1 cellular context compared by ENCODE assay signal in the genomic region with DNA sequence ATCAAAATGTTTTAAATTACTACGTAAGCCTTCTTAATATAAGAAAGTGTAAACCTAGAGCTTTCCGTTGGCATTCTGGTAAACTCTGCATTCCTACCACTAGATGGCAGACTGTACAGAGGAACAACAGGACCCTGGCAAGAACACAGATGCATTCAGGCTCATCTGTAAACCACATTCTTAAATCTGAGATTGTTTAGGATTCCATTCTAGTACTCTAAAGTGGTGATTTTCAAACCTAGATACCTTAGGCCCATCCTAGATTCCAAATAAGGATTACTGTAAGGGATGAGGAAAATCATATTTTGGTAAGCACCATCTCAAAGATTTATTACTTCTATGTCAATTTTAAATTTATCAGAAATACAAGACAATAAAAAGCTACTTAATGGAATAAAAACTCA.
TF ChIP-seq lines count a peak whose summit lies in the region.

No MANE protein-coding gene starts in this region.

TF ChIP-seq in K562, 482 proteins besides CTCF, POLR2A, EP300 and RAD21 (continued from another document and continues in another):
- TF ChIP-seq, protein P1, sequence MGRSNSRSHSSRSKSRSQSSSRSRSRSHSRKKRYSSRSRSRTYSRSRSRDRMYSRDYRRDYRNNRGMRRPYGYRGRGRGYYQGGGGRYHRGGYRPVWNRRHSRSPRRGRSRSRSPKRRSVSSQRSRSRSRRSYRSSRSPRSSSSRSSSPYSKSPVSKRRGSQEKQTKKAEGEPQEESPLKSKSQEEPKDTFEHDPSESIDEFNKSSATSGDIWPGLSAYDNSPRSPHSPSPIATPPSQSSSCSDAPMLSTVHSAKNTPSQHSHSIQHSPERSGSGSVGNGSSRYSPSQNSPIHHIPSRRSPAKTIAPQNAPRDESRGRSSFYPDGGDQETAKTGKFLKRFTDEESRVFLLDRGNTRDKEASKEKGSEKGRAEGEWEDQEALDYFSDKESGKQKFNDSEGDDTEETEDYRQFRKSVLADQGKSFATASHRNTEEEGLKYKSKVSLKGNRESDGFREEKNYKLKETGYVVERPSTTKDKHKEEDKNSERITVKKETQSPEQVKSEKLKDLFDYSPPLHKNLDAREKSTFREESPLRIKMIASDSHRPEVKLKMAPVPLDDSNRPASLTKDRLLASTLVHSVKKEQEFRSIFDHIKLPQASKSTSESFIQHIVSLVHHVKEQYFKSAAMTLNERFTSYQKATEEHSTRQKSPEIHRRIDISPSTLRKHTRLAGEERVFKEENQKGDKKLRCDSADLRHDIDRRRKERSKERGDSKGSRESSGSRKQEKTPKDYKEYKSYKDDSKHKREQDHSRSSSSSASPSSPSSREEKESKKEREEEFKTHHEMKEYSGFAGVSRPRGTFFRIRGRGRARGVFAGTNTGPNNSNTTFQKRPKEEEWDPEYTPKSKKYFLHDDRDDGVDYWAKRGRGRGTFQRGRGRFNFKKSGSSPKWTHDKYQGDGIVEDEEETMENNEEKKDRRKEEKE (IDR thresholded peaks at IDR 0.05; ENCODE audit: borderline replicate concordance in 1 of 2, control insufficient read depth in 1 of 2, low read depth in 2 of 2, low read length in 1 of 2), result no peak
- TF ChIP-seq, protein P2, sequence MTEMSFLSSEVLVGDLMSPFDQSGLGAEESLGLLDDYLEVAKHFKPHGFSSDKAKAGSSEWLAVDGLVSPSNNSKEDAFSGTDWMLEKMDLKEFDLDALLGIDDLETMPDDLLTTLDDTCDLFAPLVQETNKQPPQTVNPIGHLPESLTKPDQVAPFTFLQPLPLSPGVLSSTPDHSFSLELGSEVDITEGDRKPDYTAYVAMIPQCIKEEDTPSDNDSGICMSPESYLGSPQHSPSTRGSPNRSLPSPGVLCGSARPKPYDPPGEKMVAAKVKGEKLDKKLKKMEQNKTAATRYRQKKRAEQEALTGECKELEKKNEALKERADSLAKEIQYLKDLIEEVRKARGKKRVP (CRISPR knock-in tag; IDR thresholded peaks at IDR 0.05), result no peak
- TF ChIP-seq PHB2 (IDR thresholded peaks at IDR 0.05; ENCODE audit: low read depth) (no peak), HNRNPH1 (optimal IDR thresholded peaks at IDR 0.05; ENCODE audit: low read depth, low read length) (no peak), SP1 (CRISPR knock-in tag; IDR thresholded peaks at IDR 0.05) (peak; percentile 52; the same call in 1 of the 2 replicates), DPF2 (IDR thresholded peaks at IDR 0.05) (no peak), KDM1A (IDR thresholded peaks at IDR 0.05) (peak; percentile 96 to 97), CBFA2T3 (IDR thresholded peaks at IDR 0.05) (no peak), NFIX (CRISPR knock-in tag; IDR thresholded peaks at IDR 0.05; ENCODE audit: low read depth) (no peak), MBD2 (IDR thresholded peaks at IDR 0.05; ENCODE audit: borderline replicate concordance, low read depth) (no peak), HSF4 (CRISPR knock-in tag; IDR thresholded peaks at IDR 0.05; ENCODE audit: borderline replicate concordance) (no peak), EP400 (IDR thresholded peaks at IDR 0.05) (peak; percentile 32; the same call in 1 of the 2 replicates), PCBP1 (IDR thresholded peaks at IDR 0.05; ENCODE audit: low read depth, low read length, poor library complexity, severe bottlenecking) (no peak), NCOA4 (IDR thresholded peaks at IDR 0.05; ENCODE audit: partially characterized antibody) (no peak), TSC22D4 (tag; IDR thresholded peaks at IDR 0.05) (no peak), SRSF7 (optimal IDR thresholded peaks at IDR 0.05; ENCODE audit: low read depth, low read length) (no peak), KDM4B (IDR thresholded peaks at IDR 0.05; ENCODE audit: borderline replicate concordance in 2 of 2, low read depth in 1 of 2) (no peak), MYBL2 (IDR thresholded peaks at IDR 0.05; ENCODE audit: low read depth) (no peak), MYBL2 (CRISPR knock-in tag; IDR thresholded peaks at IDR 0.05; ENCODE audit: borderline replicate concordance) (no peak), RFX1 (IDR thresholded peaks at IDR 0.05) (no peak), ZNF696 (CRISPR knock-in tag; conservative IDR thresholded peaks at IDR 0.05) (no peak)
- TF ChIP-seq, protein P3, sequence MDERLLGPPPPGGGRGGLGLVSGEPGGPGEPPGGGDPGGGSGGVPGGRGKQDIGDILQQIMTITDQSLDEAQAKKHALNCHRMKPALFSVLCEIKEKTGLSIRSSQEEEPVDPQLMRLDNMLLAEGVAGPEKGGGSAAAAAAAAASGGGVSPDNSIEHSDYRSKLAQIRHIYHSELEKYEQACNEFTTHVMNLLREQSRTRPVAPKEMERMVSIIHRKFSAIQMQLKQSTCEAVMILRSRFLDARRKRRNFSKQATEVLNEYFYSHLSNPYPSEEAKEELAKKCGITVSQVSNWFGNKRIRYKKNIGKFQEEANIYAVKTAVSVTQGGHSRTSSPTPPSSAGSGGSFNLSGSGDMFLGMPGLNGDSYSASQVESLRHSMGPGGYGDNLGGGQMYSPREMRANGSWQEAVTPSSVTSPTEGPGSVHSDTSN (CRISPR knock-in tag; IDR thresholded peaks at IDR 0.05; ENCODE audit: low read depth), result no peak
- TF ChIP-seq, protein P3 (tag; conservative IDR thresholded peaks at IDR 0.05; ENCODE audit: low read depth), result no peak
- TF ChIP-seq, protein P4, sequence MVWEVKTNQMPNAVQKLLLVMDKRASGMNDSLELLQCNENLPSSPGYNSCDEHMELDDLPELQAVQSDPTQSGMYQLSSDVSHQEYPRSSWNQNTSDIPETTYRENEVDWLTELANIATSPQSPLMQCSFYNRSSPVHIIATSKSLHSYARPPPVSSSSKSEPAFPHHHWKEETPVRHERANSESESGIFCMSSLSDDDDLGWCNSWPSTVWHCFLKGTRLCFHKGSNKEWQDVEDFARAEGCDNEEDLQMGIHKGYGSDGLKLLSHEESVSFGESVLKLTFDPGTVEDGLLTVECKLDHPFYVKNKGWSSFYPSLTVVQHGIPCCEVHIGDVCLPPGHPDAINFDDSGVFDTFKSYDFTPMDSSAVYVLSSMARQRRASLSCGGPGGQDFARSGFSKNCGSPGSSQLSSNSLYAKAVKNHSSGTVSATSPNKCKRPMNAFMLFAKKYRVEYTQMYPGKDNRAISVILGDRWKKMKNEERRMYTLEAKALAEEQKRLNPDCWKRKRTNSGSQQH (CRISPR knock-in tag; IDR thresholded peaks at IDR 0.05), result no peak
- TF ChIP-seq, protein P5, sequence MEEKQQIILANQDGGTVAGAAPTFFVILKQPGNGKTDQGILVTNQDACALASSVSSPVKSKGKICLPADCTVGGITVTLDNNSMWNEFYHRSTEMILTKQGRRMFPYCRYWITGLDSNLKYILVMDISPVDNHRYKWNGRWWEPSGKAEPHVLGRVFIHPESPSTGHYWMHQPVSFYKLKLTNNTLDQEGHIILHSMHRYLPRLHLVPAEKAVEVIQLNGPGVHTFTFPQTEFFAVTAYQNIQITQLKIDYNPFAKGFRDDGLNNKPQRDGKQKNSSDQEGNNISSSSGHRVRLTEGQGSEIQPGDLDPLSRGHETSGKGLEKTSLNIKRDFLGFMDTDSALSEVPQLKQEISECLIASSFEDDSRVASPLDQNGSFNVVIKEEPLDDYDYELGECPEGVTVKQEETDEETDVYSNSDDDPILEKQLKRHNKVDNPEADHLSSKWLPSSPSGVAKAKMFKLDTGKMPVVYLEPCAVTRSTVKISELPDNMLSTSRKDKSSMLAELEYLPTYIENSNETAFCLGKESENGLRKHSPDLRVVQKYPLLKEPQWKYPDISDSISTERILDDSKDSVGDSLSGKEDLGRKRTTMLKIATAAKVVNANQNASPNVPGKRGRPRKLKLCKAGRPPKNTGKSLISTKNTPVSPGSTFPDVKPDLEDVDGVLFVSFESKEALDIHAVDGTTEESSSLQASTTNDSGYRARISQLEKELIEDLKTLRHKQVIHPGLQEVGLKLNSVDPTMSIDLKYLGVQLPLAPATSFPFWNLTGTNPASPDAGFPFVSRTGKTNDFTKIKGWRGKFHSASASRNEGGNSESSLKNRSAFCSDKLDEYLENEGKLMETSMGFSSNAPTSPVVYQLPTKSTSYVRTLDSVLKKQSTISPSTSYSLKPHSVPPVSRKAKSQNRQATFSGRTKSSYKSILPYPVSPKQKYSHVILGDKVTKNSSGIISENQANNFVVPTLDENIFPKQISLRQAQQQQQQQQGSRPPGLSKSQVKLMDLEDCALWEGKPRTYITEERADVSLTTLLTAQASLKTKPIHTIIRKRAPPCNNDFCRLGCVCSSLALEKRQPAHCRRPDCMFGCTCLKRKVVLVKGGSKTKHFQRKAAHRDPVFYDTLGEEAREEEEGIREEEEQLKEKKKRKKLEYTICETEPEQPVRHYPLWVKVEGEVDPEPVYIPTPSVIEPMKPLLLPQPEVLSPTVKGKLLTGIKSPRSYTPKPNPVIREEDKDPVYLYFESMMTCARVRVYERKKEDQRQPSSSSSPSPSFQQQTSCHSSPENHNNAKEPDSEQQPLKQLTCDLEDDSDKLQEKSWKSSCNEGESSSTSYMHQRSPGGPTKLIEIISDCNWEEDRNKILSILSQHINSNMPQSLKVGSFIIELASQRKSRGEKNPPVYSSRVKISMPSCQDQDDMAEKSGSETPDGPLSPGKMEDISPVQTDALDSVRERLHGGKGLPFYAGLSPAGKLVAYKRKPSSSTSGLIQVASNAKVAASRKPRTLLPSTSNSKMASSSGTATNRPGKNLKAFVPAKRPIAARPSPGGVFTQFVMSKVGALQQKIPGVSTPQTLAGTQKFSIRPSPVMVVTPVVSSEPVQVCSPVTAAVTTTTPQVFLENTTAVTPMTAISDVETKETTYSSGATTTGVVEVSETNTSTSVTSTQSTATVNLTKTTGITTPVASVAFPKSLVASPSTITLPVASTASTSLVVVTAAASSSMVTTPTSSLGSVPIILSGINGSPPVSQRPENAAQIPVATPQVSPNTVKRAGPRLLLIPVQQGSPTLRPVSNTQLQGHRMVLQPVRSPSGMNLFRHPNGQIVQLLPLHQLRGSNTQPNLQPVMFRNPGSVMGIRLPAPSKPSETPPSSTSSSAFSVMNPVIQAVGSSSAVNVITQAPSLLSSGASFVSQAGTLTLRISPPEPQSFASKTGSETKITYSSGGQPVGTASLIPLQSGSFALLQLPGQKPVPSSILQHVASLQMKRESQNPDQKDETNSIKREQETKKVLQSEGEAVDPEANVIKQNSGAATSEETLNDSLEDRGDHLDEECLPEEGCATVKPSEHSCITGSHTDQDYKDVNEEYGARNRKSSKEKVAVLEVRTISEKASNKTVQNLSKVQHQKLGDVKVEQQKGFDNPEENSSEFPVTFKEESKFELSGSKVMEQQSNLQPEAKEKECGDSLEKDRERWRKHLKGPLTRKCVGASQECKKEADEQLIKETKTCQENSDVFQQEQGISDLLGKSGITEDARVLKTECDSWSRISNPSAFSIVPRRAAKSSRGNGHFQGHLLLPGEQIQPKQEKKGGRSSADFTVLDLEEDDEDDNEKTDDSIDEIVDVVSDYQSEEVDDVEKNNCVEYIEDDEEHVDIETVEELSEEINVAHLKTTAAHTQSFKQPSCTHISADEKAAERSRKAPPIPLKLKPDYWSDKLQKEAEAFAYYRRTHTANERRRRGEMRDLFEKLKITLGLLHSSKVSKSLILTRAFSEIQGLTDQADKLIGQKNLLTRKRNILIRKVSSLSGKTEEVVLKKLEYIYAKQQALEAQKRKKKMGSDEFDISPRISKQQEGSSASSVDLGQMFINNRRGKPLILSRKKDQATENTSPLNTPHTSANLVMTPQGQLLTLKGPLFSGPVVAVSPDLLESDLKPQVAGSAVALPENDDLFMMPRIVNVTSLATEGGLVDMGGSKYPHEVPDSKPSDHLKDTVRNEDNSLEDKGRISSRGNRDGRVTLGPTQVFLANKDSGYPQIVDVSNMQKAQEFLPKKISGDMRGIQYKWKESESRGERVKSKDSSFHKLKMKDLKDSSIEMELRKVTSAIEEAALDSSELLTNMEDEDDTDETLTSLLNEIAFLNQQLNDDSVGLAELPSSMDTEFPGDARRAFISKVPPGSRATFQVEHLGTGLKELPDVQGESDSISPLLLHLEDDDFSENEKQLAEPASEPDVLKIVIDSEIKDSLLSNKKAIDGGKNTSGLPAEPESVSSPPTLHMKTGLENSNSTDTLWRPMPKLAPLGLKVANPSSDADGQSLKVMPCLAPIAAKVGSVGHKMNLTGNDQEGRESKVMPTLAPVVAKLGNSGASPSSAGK (IDR thresholded peaks at IDR 0.05), result no peak
- TF ChIP-seq, protein P6, sequence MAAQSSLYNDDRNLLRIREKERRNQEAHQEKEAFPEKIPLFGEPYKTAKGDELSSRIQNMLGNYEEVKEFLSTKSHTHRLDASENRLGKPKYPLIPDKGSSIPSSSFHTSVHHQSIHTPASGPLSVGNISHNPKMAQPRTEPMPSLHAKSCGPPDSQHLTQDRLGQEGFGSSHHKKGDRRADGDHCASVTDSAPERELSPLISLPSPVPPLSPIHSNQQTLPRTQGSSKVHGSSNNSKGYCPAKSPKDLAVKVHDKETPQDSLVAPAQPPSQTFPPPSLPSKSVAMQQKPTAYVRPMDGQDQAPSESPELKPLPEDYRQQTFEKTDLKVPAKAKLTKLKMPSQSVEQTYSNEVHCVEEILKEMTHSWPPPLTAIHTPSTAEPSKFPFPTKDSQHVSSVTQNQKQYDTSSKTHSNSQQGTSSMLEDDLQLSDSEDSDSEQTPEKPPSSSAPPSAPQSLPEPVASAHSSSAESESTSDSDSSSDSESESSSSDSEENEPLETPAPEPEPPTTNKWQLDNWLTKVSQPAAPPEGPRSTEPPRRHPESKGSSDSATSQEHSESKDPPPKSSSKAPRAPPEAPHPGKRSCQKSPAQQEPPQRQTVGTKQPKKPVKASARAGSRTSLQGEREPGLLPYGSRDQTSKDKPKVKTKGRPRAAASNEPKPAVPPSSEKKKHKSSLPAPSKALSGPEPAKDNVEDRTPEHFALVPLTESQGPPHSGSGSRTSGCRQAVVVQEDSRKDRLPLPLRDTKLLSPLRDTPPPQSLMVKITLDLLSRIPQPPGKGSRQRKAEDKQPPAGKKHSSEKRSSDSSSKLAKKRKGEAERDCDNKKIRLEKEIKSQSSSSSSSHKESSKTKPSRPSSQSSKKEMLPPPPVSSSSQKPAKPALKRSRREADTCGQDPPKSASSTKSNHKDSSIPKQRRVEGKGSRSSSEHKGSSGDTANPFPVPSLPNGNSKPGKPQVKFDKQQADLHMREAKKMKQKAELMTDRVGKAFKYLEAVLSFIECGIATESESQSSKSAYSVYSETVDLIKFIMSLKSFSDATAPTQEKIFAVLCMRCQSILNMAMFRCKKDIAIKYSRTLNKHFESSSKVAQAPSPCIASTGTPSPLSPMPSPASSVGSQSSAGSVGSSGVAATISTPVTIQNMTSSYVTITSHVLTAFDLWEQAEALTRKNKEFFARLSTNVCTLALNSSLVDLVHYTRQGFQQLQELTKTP (IDR thresholded peaks at IDR 0.05; ENCODE audit: low read depth in 1 of 2, partially characterized antibody in 2 of 2), result peak; percentile 44 to 54
